Comparison of ENCODE assay signal across 8 cellular contexts in genomic region chr19:46746281-46746965, GRCh38. TPM values are rescaled to one million over a fixed set of nuclear protein-coding genes. Genes with fewer than 3 reads are reported as not detected.
DNase-seq lines count a peak whose midpoint lies in the region; ATAC-seq and TF ChIP-seq lines count a peak whose summit lies in the region.

TSS of gene STRN4 (minus strand) at chr19:46746450. CDS start at chr19:46746430, 20 bp downstream.

- DNase-seq in NCI-H1417 (lab: John Stamatoyannopoulos, UW) (peak; percentile 77 to 95 (median 87)), NCI-H1417 treated with DMSO at 0.1 percent for 48 hours (lab: John Stamatoyannopoulos, UW) (no peak), RKO (ENCODE audit: low spot score) (peak; percentile 58), glomerular endothelial cell (ENCODE audit: extremely low read depth, low read depth, low spot score) (no peak), omental fat pad (ENCODE audit: low spot score) (no peak)
- DNase-seq in activated naive CD4-positive, alpha-beta T cell treated with anti-CD3 and anti-CD28 coated beads, Interleukin-2, amount 10 ng/mL, durations not matched to agents 7 days and 5 days = peak; percentile 64

- WGBS in urinary bladder = under 1% methylated on average over 64 of the region's 73 CpGs

- CTCF ChIA-PET in activated naive CD4-positive, alpha-beta T cell treated with anti-CD3 and anti-CD28 coated beads, Interleukin-2, amount 10 ng/mL, durations not matched to agents 7 days and 5 days (lab: Charles Lee) = no interaction called here

- H3K4me3 ChIP-seq in urinary bladder (ENCODE audit: low read depth, low read length) = peak within 1 kb of the TSS; percentile 98

- H3K4me1 ChIP-seq in urinary bladder (ENCODE audit: insufficient read depth) = no peaks in the 10 kb centered on the region

- no peaks in the 10 kb centered on the region for H3K9me3 Mint-ChIP-seq in activated naive CD4-positive, alpha-beta T cell treated with anti-CD3 and anti-CD28 coated beads, Interleukin-2, amount 10 ng/mL, durations not matched to agents 7 days and 5 days

- peak within 1 kb of the TSS; percentile 85 for H3K27ac Mint-ChIP-seq in activated naive CD4-positive, alpha-beta T cell treated with anti-CD3 and anti-CD28 coated beads, Interleukin-2, amount 10 ng/mL, durations not matched to agents 7 days and 5 days

- peaks cover 53% of the 10 kb centered on the region for H3K4me1 Mint-ChIP-seq in activated naive CD4-positive, alpha-beta T cell treated with anti-CD3 and anti-CD28 coated beads, Interleukin-2, amount 10 ng/mL, durations not matched to agents 7 days and 5 days

- TF ChIP-seq CTCF in omental fat pad (IDR thresholded peaks at IDR 0.05) = no peak

- H3K36me3 Mint-ChIP-seq in activated naive CD4-positive, alpha-beta T cell treated with anti-CD3 and anti-CD28 coated beads, Interleukin-2, amount 10 ng/mL, durations not matched to agents 7 days and 5 days = peaks cover 24% of the 10 kb centered on the region

- H3K4me3 Mint-ChIP-seq in activated naive CD4-positive, alpha-beta T cell treated with anti-CD3 and anti-CD28 coated beads, Interleukin-2, amount 10 ng/mL, durations not matched to agents 7 days and 5 days = peak within 1 kb of the TSS; percentile 93

- ATAC-seq in HG03175 (IDR thresholded peaks at IDR 0.05; ENCODE audit: unreplicated experiment) (peak; percentile 36), omental fat pad (ENCODE audit: low FRiP score) (peak; percentile 67)

- no peaks in the 10 kb centered on the region for H3K36me3 ChIP-seq in urinary bladder (ENCODE audit: insufficient read depth)

- H3K27ac ChIP-seq in urinary bladder (ENCODE audit: low read depth) = peak within 1 kb of the TSS; percentile 83

- no peaks in the 10 kb centered on the region for H3K27me3 Mint-ChIP-seq in activated naive CD4-positive, alpha-beta T cell treated with anti-CD3 and anti-CD28 coated beads, Interleukin-2, amount 10 ng/mL, durations not matched to agents 7 days and 5 days

RNA-seq across cellular contexts. Expression of gene STRN4, which starts in this region (rescaled TPM):
- total RNA-seq in glomerular endothelial cell = 173 and 175 TPM in 2 replicates
- total RNA-seq in omental fat pad = 10 to 100 TPM; 33.6 to 92.3 (median 64.7) TPM
- 34.5 TPM for total RNA-seq in urinary bladder
- polyA plus RNA-seq in urinary bladder = 87.8 TPM

Comparison
In these comparisons a context has a peak if more than half of its experiments do, and no peak if none do; other contexts are left out.
1. DNase-seq: peak in NCI-H1417 (3 of 3), RKO (single experiment) and activated naive CD4-positive, alpha-beta T cell treated with anti-CD3 and anti-CD28 coated beads, Interleukin-2, amount 10 ng/mL, durations not matched to agents 7 days and 5 days (single experiment); none in NCI-H1417 treated with DMSO at 0.1 percent for 48 hours (single experiment), glomerular endothelial cell (single experiment) and omental fat pad (single experiment).